In genomic region chr2:54329482-54330225, GRCh38 we compare ENCODE assay signal across 8 cellular contexts.
A peak's percentile ranks its signal among the peaks of the same experiment; 100 is the strongest.
DNase-seq lines count a peak whose midpoint lies in the region; FAIRE-seq and TF ChIP-seq lines count a peak whose summit lies in the region.

No MANE protein-coding gene starts in this region.

- intact Hi-C loops in ascending aorta (cut with DNase I) (loop anchor here (1.0 to 5.0 kb wide), 5 partner anchors 87 to 393 kb away; partner anchors contain the start of genes ACYP2, EML6 and SPTBN1), transverse colon (cut with DNase I; ENCODE audit: low total_unique reads) (loop anchor here (10.0 kb wide), 2 partner anchors 125 to 315 kb away; partner anchors contain the start of gene SPTBN1)

- WGBS in transverse colon (ENCODE audit: low coverage in 1 of 2), 2 donors: 35 to 54% methylated on average over 5 to 6 of the region's 6 CpGs

- peak overlapping the region; percentile 72 for H3K4me3 ChIP-seq in BJ (ENCODE audit: low read depth, low read length)
- H3K4me3 ChIP-seq in ascending aorta: peak overlapping the region; percentile 67 to 69
- peak overlapping the region in 3 of 4 donors; percentile 36 to 56 (median 51) for H3K4me3 ChIP-seq in transverse colon

- in situ Hi-C loops in transverse colon (cut with MboI; ENCODE audit: low pct_ligation_motif_present in 1 of 4, low pct_unique_long_range_greater_than_20kb in 1 of 4, low sequenced_read_pairs in 3 of 4): no loop called here

- H3K36me3 ChIP-seq in BJ (ENCODE audit: control insufficient read depth, insufficient read depth, low read length): no peaks in the 10 kb centered on the region
- H3K36me3 ChIP-seq in ascending aorta: no peaks in the 10 kb centered on the region
- no peaks in the 10 kb centered on the region for H3K36me3 ChIP-seq in transverse colon

- FAIRE-seq in frontal cortex (lab: Jason Lieb, UNC): no peak

- no peak for TF ChIP-seq CTCF in BJ (IDR thresholded peaks at IDR 0.05; ENCODE audit: insufficient read depth, low read depth, low read length)
- no peak for TF ChIP-seq CTCF in ascending aorta (IDR thresholded peaks at IDR 0.05)
- TF ChIP-seq CTCF in transverse colon (IDR thresholded peaks at IDR 0.05): no peak

- TF ChIP-seq EP300 in transverse colon (IDR thresholded peaks at IDR 0.05; ENCODE audit: low read depth): no peak

- H3K27ac ChIP-seq in ascending aorta (peak overlapping the region; percentile 88 to 96), layer of hippocampus (ENCODE audit: low read depth, low read length) (peak overlapping the region; percentile 98), transverse colon (peak overlapping the region; percentile 78 to 89 (median 84))

- no peaks in the 10 kb centered on the region for H3K27me3 ChIP-seq in BJ (ENCODE audit: control insufficient read depth, insufficient read depth, low read length)
- no peaks in the 10 kb centered on the region for H3K27me3 ChIP-seq in ascending aorta
- H3K27me3 ChIP-seq in layer of hippocampus (ENCODE audit: control insufficient read depth, insufficient read depth, low read length): no peaks in the 10 kb centered on the region
- no peaks in the 10 kb centered on the region for H3K27me3 ChIP-seq in transverse colon

- H3K4me1 ChIP-seq in ascending aorta (peaks cover 2% of the 10 kb centered on the region in 2 donors), transverse colon (peaks cover 3 to 13% (median 9%) of the 10 kb centered on the region in 4 donors)

- CTCF ChIA-PET in BJ (lab: Yijun Ruan, JAX): interaction anchor here (0.6 to 1.6 kb wide), 3 partner anchors 13 to 104 kb away, joined by 3 to 6 read pairs (median 3); no protein-coding TSS in a partner anchor

- DNase-seq in BJ (ENCODE audit: low read depth) (no peak), HuH-7.5 (ENCODE audit: low spot score) (peak; percentile 22), ascending aorta (ENCODE audit: low spot score in 2 of 2) (no peak), transverse colon (no peak), frontal cortex (ENCODE audit: low spot score in 2 of 2) (no peak), kidney glomerular epithelial cell (lab: John Stamatoyannopoulos, UW) (no peak), NOMO-1 treated with dmso at 0.1 percent for 144 hours (lab: John Stamatoyannopoulos, UW; ENCODE audit: unreplicated experiment) (no peak)

- H3K9me3 ChIP-seq in ascending aorta (peaks cover 0 to 5% of the 10 kb centered on the region in 2 donors), transverse colon (no peaks in the 10 kb centered on the region)

- TF ChIP-seq POLR2A in transverse colon (IDR thresholded peaks at IDR 0.05): no peak

- POLR2A ChIA-PET in BJ (lab: Charles Lee): no interaction called here
